8 cellular contexts compared by ENCODE assay signal in the genomic region with DNA sequence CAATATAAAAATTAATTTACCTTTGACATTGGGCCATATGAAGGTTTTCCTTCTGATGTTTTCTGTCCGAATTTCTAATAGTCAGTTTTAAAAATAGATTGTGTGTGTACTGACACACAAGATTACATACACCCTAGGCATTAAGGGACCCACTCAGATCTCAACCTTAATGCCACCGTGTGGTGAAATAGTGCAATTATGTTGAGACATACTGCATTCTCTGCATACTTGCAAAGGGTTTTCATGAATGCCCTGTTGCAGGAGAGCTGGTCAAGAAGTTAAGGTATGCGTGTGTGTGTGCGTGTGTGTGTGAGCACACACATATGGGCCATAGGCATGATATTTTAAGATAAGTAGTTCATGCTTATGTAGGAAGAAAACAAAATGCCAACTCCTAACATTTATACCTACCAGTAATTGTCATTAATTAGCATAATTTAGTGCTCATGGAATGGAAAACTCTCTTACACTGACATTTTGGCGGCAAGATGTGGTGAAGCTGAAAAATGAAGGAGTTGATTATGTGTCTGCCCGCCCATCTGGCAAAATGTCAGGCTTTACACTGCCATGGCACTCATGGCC. TPM values are rescaled to one million over a fixed set of nuclear protein-coding genes. Genes with fewer than 3 reads are reported as not detected.
DNase-seq lines count a peak whose midpoint lies in the region; ATAC-seq and TF ChIP-seq lines count a peak whose summit lies in the region.

No MANE protein-coding gene starts in this region.

- H3K4me3 ChIP-seq in SJCRH30 (no peak overlapping the region), spleen (no peak overlapping the region)

- no peak for TF ChIP-seq CTCF in spleen (IDR thresholded peaks at IDR 0.05 in 8 of 11, conservative IDR thresholded peaks at IDR 0.05 in 3 of 11)

- ATAC-seq in HG03159 (IDR thresholded peaks at IDR 0.05; ENCODE audit: unreplicated experiment) (no peak), GM19328 (IDR thresholded peaks at IDR 0.05; ENCODE audit: unreplicated experiment) (no peak)

- H3K36me3 ChIP-seq in SJCRH30 (no peaks in the 10 kb centered on the region), spleen (no peaks in the 10 kb centered on the region)

- TF ChIP-seq POLR2A in spleen (IDR thresholded peaks at IDR 0.05): no peak

- H3K9me3 ChIP-seq in SJCRH30 (replicated peaks): no peaks in the 10 kb centered on the region; the same call in none of the 2 replicates
- no peaks in the 10 kb centered on the region for H3K9me3 ChIP-seq in spleen

- no peak overlapping the region; the same call in 1 of the 2 replicates for H3K27ac ChIP-seq in SJCRH30
- H3K27ac ChIP-seq in spleen: no peak overlapping the region

- H3K4me1 ChIP-seq in SJCRH30 (peaks cover 7% of the 10 kb centered on the region; the same call in 1 of the 2 replicates), spleen (no peaks in the 10 kb centered on the region)

- H3K27me3 ChIP-seq in SJCRH30 (no peaks in the 10 kb centered on the region), spleen (replicated peaks in 1 of 7) (no peaks in the 10 kb centered on the region)

- intact Hi-C loops in spleen (cut with DNase I; ENCODE audit: low total_unique reads): no loop called here

- DNase-seq in EL (peak; percentile 89), HPDE6-E6E7 (ENCODE audit: extremely low spot score) (peak; percentile 35), SJCRH30 (peak; percentile 48 to 75), fibroblast of the conjunctiva (ENCODE audit: low read depth) (peak; percentile 43), retina (peak; percentile 7), spleen (no peak)

- WGBS in spleen, 5 donors: 52 to 67% (median 65%) methylated on average over 6 of the region's 6 CpGs

RNA-seq across cellular contexts. Expression of gene PIK3C2G, which starts 58.8 kb away (rescaled TPM):
- total RNA-seq in SJCRH30 (2014; rRNA removed; shearing (Covaris generic)): 0.04 TPM in 1 of 2 replicates, not detected in the other
- total RNA-seq in spleen: not detected
- not detected for polyA plus RNA-seq in spleen
